In genomic region chr9:78234810-78235209, GRCh38 we compare ENCODE assay signal across 9 cellular contexts. TPM values are rescaled to one million over a fixed set of nuclear protein-coding genes. Genes with fewer than 3 reads are reported as not detected.
DNase-seq lines count a peak whose midpoint lies in the region; TF ChIP-seq lines count a peak whose summit lies in the region.
"Had no signal": no experiment of that assay in that cellular context is flagged by ENCODE, and none has a peak within 500 bp of the region (broad histone marks: within the 10 kb centered on the region; RNA-seq: fewer than 3 reads in every experiment).

No MANE protein-coding gene starts in this region.

- H3K79me2 ChIP-seq in OCI-LY7 (ENCODE audit: insufficient read depth, low read depth, low read length) (peaks cover 41% of the 10 kb centered on the region), trophoblast cell (ENCODE audit: control insufficient read depth, insufficient read depth, low read length, poor library complexity) (peaks cover 8% of the 10 kb centered on the region)

- H4K8ac ChIP-seq in trophoblast cell (ENCODE audit: low read depth, low read length) = no peak overlapping the region

- H3K23ac ChIP-seq in trophoblast cell (ENCODE audit: low read length) = no peak overlapping the region

- intact Hi-C loops in OCI-LY7 (cut with micrococcal nuclease; ENCODE audit: unreplicated experiment) = loop anchor here (5.0 to 10.0 kb wide), 2 partner anchors 103 to 1060 kb away; partner anchors contain the start of gene VPS13A
- intact Hi-C loops in thyroid gland (cut with DNase I) = no loop called here

- DNase-seq in Daoy (ENCODE audit: low read depth) (peak; percentile 23), OCI-LY7 (ENCODE audit: low spot score) (no peak), epidermal melanocyte (ENCODE audit: insufficient read length, low spot score) (peak; percentile 38), trophoblast cell (peak; percentile 51 to 72), thyroid gland (no peak), hypothalamus (lab: John Stamatoyannopoulos, UW) (no peak), UCSD-AML1 (lab: John Stamatoyannopoulos, UW; ENCODE audit: unreplicated experiment) (no peak)
- no peak for DNase-seq in activated CD4-positive, alpha-beta T cell treated with anti-CD3 and anti-CD28 coated beads, Interleukin-2, amount 50 U/mL, for 1 hour
- DNase-seq: NCI-H446 had no signal

- H3K79me1 ChIP-seq in trophoblast cell (ENCODE audit: low read length) = peaks cover 11% of the 10 kb centered on the region

- BruUV-seq in OCI-LY7 (replicated peaks; lab: Mats Ljungman, UMichigan) = no TSS peak

- CTCF ChIA-PET in OCI-LY7 (lab: Charles Lee; ENCODE audit: unreplicated experiment) = no interaction called here

- no peak for TF ChIP-seq POLR2A in thyroid gland (IDR thresholded peaks at IDR 0.05)

- H3K4me1 ChIP-seq in OCI-LY7 (ENCODE audit: insufficient read depth, low read length, poor library complexity, severe bottlenecking) (peaks cover 33% of the 10 kb centered on the region), trophoblast cell (ENCODE audit: control insufficient read depth in 1 of 2, insufficient read depth in 2 of 2, low read length in 2 of 2) (peaks cover 0 to 7% of the 10 kb centered on the region in 2 experiments), thyroid gland (peaks cover 0 to 6% of the 10 kb centered on the region in 2 donors)

- H3K27ac ChIP-seq in OCI-LY7 (ENCODE audit: low read depth, low read length, poor library complexity, severe bottlenecking) (no peak overlapping the region), trophoblast cell (ENCODE audit: low read depth, low read length) (no peak overlapping the region), thyroid gland (peak overlapping the region in 1 of 3 donors; percentile 89)

- H3K4me2 ChIP-seq in OCI-LY7 (ENCODE audit: low read length) = peak overlapping the region; percentile 96
- H3K4me2 ChIP-seq in trophoblast cell (ENCODE audit: low read length) = peak overlapping the region; percentile 25

- no peak overlapping the region for H2AK5ac ChIP-seq in trophoblast cell (ENCODE audit: low read length)

- POLR2A ChIA-PET in OCI-LY7 (lab: Charles Lee) = interaction anchor here (3.6 to 5.1 kb wide), 2 partner anchors 12 to 62 kb away, joined by 18 to 19 read pairs; partner anchors contain the start of gene PSAT1

- H3K4ac ChIP-seq in trophoblast cell (ENCODE audit: low read depth, low read length) = no peak overlapping the region

- no peak overlapping the region for H2BK12ac ChIP-seq in trophoblast cell (ENCODE audit: low read length)

- no peak overlapping the region for H4K91ac ChIP-seq in trophoblast cell (ENCODE audit: low read depth, low read length)

- H3K36me3 ChIP-seq in OCI-LY7 (ENCODE audit: insufficient read depth, low read length) (peaks cover 9% of the 10 kb centered on the region; the same call in 1 of the 2 replicates), trophoblast cell (ENCODE audit: control insufficient read depth in 1 of 2, insufficient read depth in 2 of 2, low read length in 2 of 2) (no peaks in the 10 kb centered on the region), thyroid gland (no peaks in the 10 kb centered on the region)

- no CpG with 5 or more reads among the region's 7 CpGs for WGBS in trophoblast cell (ENCODE audit: extremely low coverage, insufficient coverage, insufficient read length)
- 62 to 66% methylated on average over 7 of the region's 7 CpGs for WGBS in thyroid gland, 2 donors

- H3K9ac ChIP-seq in trophoblast cell (ENCODE audit: low read length) = no peak overlapping the region

- no peak overlapping the region for H4K12ac ChIP-seq in trophoblast cell (ENCODE audit: low read depth, low read length)

- H2AFZ ChIP-seq in OCI-LY7 (ENCODE audit: low read length) = peak overlapping the region; percentile 76; the same call in 1 of the 2 replicates
- H2AFZ ChIP-seq in trophoblast cell (ENCODE audit: insufficient read depth, low read length, poor library complexity) = no peak overlapping the region

- H3K18ac ChIP-seq in trophoblast cell (ENCODE audit: low read length) = no peak overlapping the region

- H3K27me3 ChIP-seq in trophoblast cell (ENCODE audit: insufficient read depth, low read length) = no peaks in the 10 kb centered on the region
- H3K27me3 ChIP-seq in thyroid gland = no peaks in the 10 kb centered on the region

- no peak overlapping the region for H3K14ac ChIP-seq in trophoblast cell (ENCODE audit: low read length)

- no peaks in the 10 kb centered on the region for H3K9me2 ChIP-seq in OCI-LY7 (ENCODE audit: insufficient read depth, low read length)

- H2BK120ac ChIP-seq in trophoblast cell (ENCODE audit: insufficient read depth, low read length, poor library complexity) = no peak overlapping the region

- H3K4me3 ChIP-seq in OCI-LY7 (ENCODE audit: low read depth, low read length, poor library complexity, severe bottlenecking) = peak overlapping the region; percentile 83
- H3K4me3 ChIP-seq in trophoblast cell (ENCODE audit: low read depth, low read length) = no peak overlapping the region
- peak overlapping the region in 1 of 3 donors; percentile 64 for H3K4me3 ChIP-seq in thyroid gland (replicated peaks in 1 of 3)

- H2BK5ac ChIP-seq in trophoblast cell (ENCODE audit: low read depth, low read length, poor library complexity) = no peak overlapping the region

- peaks cover 9% of the 10 kb centered on the region; the same call in 1 of the 2 replicates for H4K20me1 ChIP-seq in OCI-LY7 (ENCODE audit: insufficient read depth, low read length)

- TF ChIP-seq CTCF in OCI-LY7 (conservative IDR thresholded peaks at IDR 0.05; ENCODE audit: low read length) (no peak), thyroid gland (IDR thresholded peaks at IDR 0.05) (no peak)

- H3K9me3 ChIP-seq in OCI-LY7 (ENCODE audit: low read length) (no peaks in the 10 kb centered on the region), trophoblast cell (ENCODE audit: insufficient read depth, low read depth, low read length) (no peaks in the 10 kb centered on the region), thyroid gland (no peaks in the 10 kb centered on the region)

RNA-seq across cellular contexts. Expression of gene CEP78, which starts 1.1 kb away (rescaled TPM):
- total RNA-seq in Daoy (2014; rRNA removed; shearing (Covaris generic)) = 47.8 and 52.4 TPM in 2 replicates
- total RNA-seq in OCI-LY7 (2014; rRNA removed; shearing (Covaris generic)) = 59.3 and 65.1 TPM in 2 replicates
- total RNA-seq in OCI-LY7 (2022) (49.5 and 58.0 TPM in 2 replicates), thyroid gland (10 to 100 TPM; 15.7 to 20.7 (median 18.4) TPM)
- 29.5 and 30.9 TPM in 2 replicates for polyA plus RNA-seq in trophoblast cell (2013)

Comparison
In these comparisons a context has a peak if more than half of its experiments do, and no peak if none do; other contexts are left out.
1. DNase-seq: peak in Daoy (single experiment), epidermal melanocyte (single experiment) and trophoblast cell (2 of 2); none in OCI-LY7 (single experiment), thyroid gland (0 of 2), hypothalamus (0 of 51), UCSD-AML1 (single experiment) and activated CD4-positive, alpha-beta T cell treated with anti-CD3 and anti-CD28 coated beads, Interleukin-2, amount 50 U/mL, for 1 hour (single experiment).